ENCODE assay signal across 26 cellular contexts in genomic region chr14:81668626-81669274, GRCh38.
"Had no signal": no experiment of that assay in that cellular context is flagged by ENCODE, and none has a peak within 500 bp of the region (broad histone marks: within the 10 kb centered on the region; RNA-seq: fewer than 3 reads in every experiment).

No MANE protein-coding gene starts in this region.

- H3K36me3 ChIP-seq: stomach, suprapubic skin, thoracic aorta, thyroid gland, tibial artery, tibial nerve, upper lobe of left lung, upper lobe of right lung, uterus, vagina had no signal

- FAIRE-seq: urothelium cell line had no signal

- ATAC-seq: stimulated activated effector memory CD8-positive, alpha-beta T cell treated with anti-CD3 and anti-CD28 coated beads, Interleukin-12 subunit alpha, Interleukin-12 subunit beta, amount 100 ng/mL, for 72 hours; stimulated activated memory B cell treated with anti-CD40 and anti-IgM and Interleukin-4, amounts not matched to agents 10 μg/mL and 1 μg/mL and 100 μg/mL, for 72 hours; stimulated activated naive B cell treated with anti-CD40 and anti-IgM and Interleukin-4, amounts not matched to agents 10 μg/mL and 1 μg/mL and 100 μg/mL, for 72 hours; stimulated activated naive CD8-positive, alpha-beta T cell treated with anti-CD3 and anti-CD28 coated beads, Interleukin-15, amount 100 ng/mL, for 72 hours; stimulated activated naive CD8-positive, alpha-beta T cell treated with anti-CD3 and anti-CD28 coated beads, Interleukin-15, Interleukin-2, amounts not matched to agents 100 U/mL and 50 U/mL, for 24 hours; upper lobe of right lung had no signal

- H3K4me1 ChIP-seq: stomach, suprapubic skin, testis, thyroid gland, tibial nerve, upper lobe of left lung, upper lobe of right lung, uterus, vagina had no signal

- DNase-seq: stimulated activated CD4-positive, alpha-beta T cell treated with anti-CD3 and anti-CD28 coated beads, Interleukin-2, amount 100 ng/mL, for 48 hours; stimulated activated CD4-positive, alpha-beta T cell treated with anti-CD3 and anti-CD28 coated beads, Interleukin-4, amount 100 ng/mL, for 1 hour; stimulated activated CD4-positive, alpha-beta T cell treated with anti-CD3 and anti-CD28 coated beads, Interleukin-4, amount 100 ng/mL, for 24 hours; stimulated activated CD4-positive, alpha-beta T cell treated with anti-CD3 and anti-CD28 coated beads, Interleukin-4, amount 100 ng/mL, for 4 hours; stimulated activated CD8-positive, alpha-beta memory T cell treated with anti-CD3 and anti-CD28 coated beads, Interleukin-4, amount 100 ng/mL, for 48 hours; stimulated activated naive B cell treated with anti-CD40 and anti-IgM and Interleukin-4, amounts not matched to agents 10 μg/mL and 1 μg/mL and 100 μg/mL, for 72 hours; stimulated activated naive CD4-positive, alpha-beta T cell; stimulated activated naive CD4-positive, alpha-beta T cell treated with Interleukin-2 at 50 U/mL for 16 hours; stimulated activated naive CD8-positive, alpha-beta T cell treated with anti-CD3 and anti-CD28 coated beads, Interleukin-15, amount 100 ng/mL, for 72 hours; stimulated activated naive CD8-positive, alpha-beta T cell treated with anti-CD3 and anti-CD28 coated beads, Interleukin-15, Interleukin-2, amounts not matched to agents 100 U/mL and 50 U/mL, for 24 hours; stomach; substantia nigra; testis; thyroid gland; tibial artery; trophoblast cell; upper lobe of right lung; uterus had no signal

- H3K27me3 ChIP-seq: stomach, suprapubic skin, testis, thyroid gland, tibial artery, tibial nerve, upper lobe of left lung, upper lobe of right lung, uterus, vagina had no signal

- H3K27ac ChIP-seq: stomach, suprapubic skin, testis, thoracic aorta, thyroid gland, tibial artery, tibial nerve, upper lobe of left lung, upper lobe of right lung, uterus, vagina had no signal

- H3K4me3 ChIP-seq: stomach, suprapubic skin, testis, thoracic aorta, thyroid gland, tibial artery, tibial nerve, upper lobe of left lung, upper lobe of right lung, uterus, vagina had no signal

- H3K9me3 ChIP-seq: suprapubic skin, testis, thoracic aorta, thyroid gland, tibial artery, upper lobe of right lung, uterus, vagina had no signal
